In genomic region chr19:53554804-53555203, GRCh38 we compare ENCODE assay signal across 8 cellular contexts. TPM values are rescaled to one million over a fixed set of nuclear protein-coding genes. Genes with fewer than 3 reads are reported as not detected.
A peak's percentile ranks its signal among the peaks of the same experiment; 100 is the strongest.
DNase-seq lines count a peak whose midpoint lies in the region; ATAC-seq and TF ChIP-seq lines count a peak whose summit lies in the region.

No MANE protein-coding gene starts in this region.

- no peaks in the 10 kb centered on the region for H3K9me3 Mint-ChIP-seq in HFFc6
- peaks cover 24% of the 10 kb centered on the region for H3K9me3 Mint-ChIP-seq in activated T-helper 1 cell treated with anti-CD3 and anti-CD28 coated beads, Interleukin-12 subunit alpha, Interleukin-12 subunit beta, Interleukin-2, Interleukin-4 antibody, amounts not matched to agents 30 ng/mL and 10 ng/mL and 1 ng/mL, durations not matched to agents 14 hours and 24 hours and 36 hours

- no peaks in the 10 kb centered on the region; the same call in 1 of the 2 replicates for H3K27me3 Mint-ChIP-seq in HFFc6 (ENCODE audit: insufficient read depth)
- H3K27me3 Mint-ChIP-seq in activated T-helper 1 cell treated with anti-CD3 and anti-CD28 coated beads, Interleukin-12 subunit alpha, Interleukin-12 subunit beta, Interleukin-2, Interleukin-4 antibody, amounts not matched to agents 30 ng/mL and 10 ng/mL and 1 ng/mL, durations not matched to agents 14 hours and 24 hours and 36 hours (ENCODE audit: insufficient read depth) = no peaks in the 10 kb centered on the region

- peak overlapping the region; percentile 91 for H3K27ac Mint-ChIP-seq in HFFc6
- H3K27ac Mint-ChIP-seq in activated T-helper 1 cell treated with anti-CD3 and anti-CD28 coated beads, Interleukin-12 subunit alpha, Interleukin-12 subunit beta, Interleukin-2, Interleukin-4 antibody, amounts not matched to agents 30 ng/mL and 10 ng/mL and 1 ng/mL, durations not matched to agents 14 hours and 24 hours and 36 hours = peak overlapping the region; percentile 95

- H3K4me1 Mint-ChIP-seq in HFFc6 (ENCODE audit: low read depth) = peaks cover 24% of the 10 kb centered on the region
- H3K4me1 Mint-ChIP-seq in activated T-helper 1 cell treated with anti-CD3 and anti-CD28 coated beads, Interleukin-12 subunit alpha, Interleukin-12 subunit beta, Interleukin-2, Interleukin-4 antibody, amounts not matched to agents 30 ng/mL and 10 ng/mL and 1 ng/mL, durations not matched to agents 14 hours and 24 hours and 36 hours (ENCODE audit: low read depth) = peaks cover 23% of the 10 kb centered on the region

- peaks cover 30% of the 10 kb centered on the region for H3K36me3 Mint-ChIP-seq in HFFc6 (ENCODE audit: low read depth)
- H3K36me3 Mint-ChIP-seq in activated T-helper 1 cell treated with anti-CD3 and anti-CD28 coated beads, Interleukin-12 subunit alpha, Interleukin-12 subunit beta, Interleukin-2, Interleukin-4 antibody, amounts not matched to agents 30 ng/mL and 10 ng/mL and 1 ng/mL, durations not matched to agents 14 hours and 24 hours and 36 hours (ENCODE audit: low read depth) = peaks cover 19% of the 10 kb centered on the region

- TF ChIP-seq CTCF in HFFc6 (IDR thresholded peaks at IDR 0.05) = no peak

- peak; percentile 13 to 21 for ATAC-seq in left cardiac atrium
- peak; percentile 6 for ATAC-seq in stimulated activated naive CD8-positive, alpha-beta T cell treated with anti-CD3 and anti-CD28 coated beads, Interleukin-15, Interleukin-2, amounts not matched to agents 100 U/mL and 50 U/mL, for 24 hours
- no peak for ATAC-seq in GM19328 (IDR thresholded peaks at IDR 0.05; ENCODE audit: unreplicated experiment)

- DNase-seq in HFFc6 (no peak), left cardiac atrium (no peak), cortex of kidney (lab: John Stamatoyannopoulos, UW) (no peak), RKO (ENCODE audit: low spot score) (no peak), middle frontal gyrus (ENCODE audit: extremely low spot score, low spot score) (no peak)
- DNase-seq in activated T-helper 1 cell treated with anti-CD3 and anti-CD28 coated beads, Interleukin-12 subunit alpha, Interleukin-12 subunit beta, Interleukin-2, Interleukin-4 antibody, amounts not matched to agents 30 ng/mL and 10 ng/mL and 1 ng/mL, durations not matched to agents 14 hours and 24 hours and 36 hours (ENCODE audit: low spot score) = no peak
- no peak for DNase-seq in stimulated activated naive CD8-positive, alpha-beta T cell treated with anti-CD3 and anti-CD28 coated beads, Interleukin-15, Interleukin-2, amounts not matched to agents 100 U/mL and 50 U/mL, for 24 hours

- intact Hi-C loops in activated T-helper 1 cell treated with anti-CD3 and anti-CD28 coated beads, Interleukin-12 subunit alpha, Interleukin-12 subunit beta, Interleukin-2, Interleukin-4 antibody, amounts not matched to agents 30 ng/mL and 10 ng/mL and 1 ng/mL, durations not matched to agents 14 hours and 24 hours and 36 hours (cut with micrococcal nuclease) = loop anchor here (1.0 kb wide), 2 partner anchors 18 to 35 kb away; no protein-coding TSS in a partner anchor
- intact Hi-C loops in left cardiac atrium (cut with DNase I) = no loop called here

- H3K4me3 Mint-ChIP-seq in HFFc6 = peak overlapping the region; percentile 91
- peak overlapping the region; percentile 90 for H3K4me3 Mint-ChIP-seq in activated T-helper 1 cell treated with anti-CD3 and anti-CD28 coated beads, Interleukin-12 subunit alpha, Interleukin-12 subunit beta, Interleukin-2, Interleukin-4 antibody, amounts not matched to agents 30 ng/mL and 10 ng/mL and 1 ng/mL, durations not matched to agents 14 hours and 24 hours and 36 hours

RNA-seq across cellular contexts. Expression of gene ZNF331, which starts 16.9 kb away (rescaled TPM):
- total RNA-seq in HFFc6 (2021; fragmentation: NEBNext Ultra II Directional; extraction: Animal tissue kit (Norgen Biotek cat#: 25700)) = 10 to 100 TPM in 4 of 6 experiments, 1 to 10 TPM in 2; 9.8 to 13.0 (median 11.3) TPM
- 17.9 and 19.6 TPM in 2 replicates for total RNA-seq in activated T-helper 1 cell treated with anti-CD3 and anti-CD28 coated beads, Interleukin-12 subunit alpha, Interleukin-12 subunit beta, Interleukin-2, Interleukin-4 antibody, amounts not matched to agents 30 ng/mL and 10 ng/mL and 1 ng/mL, durations not matched to agents 14 hours and 24 hours and 36 hours
- 10 to 100 TPM; 10.4 to 36.1 TPM for total RNA-seq in left cardiac atrium
